ENCODE assay signal across 7 cellular contexts in genomic region chr1:156444407-156445001, GRCh38. TPM values are rescaled to one million over a fixed set of nuclear protein-coding genes. Genes with fewer than 3 reads are reported as not detected.
DNase-seq lines count a peak whose midpoint lies in the region; ATAC-seq and FAIRE-seq lines count a peak whose summit lies in the region.

No MANE protein-coding gene starts in this region.

- no peak overlapping the region for H3K27ac ChIP-seq in neuronal stem cell (replicated peaks; ENCODE audit: low read length)

- no peak overlapping the region for H2BK12ac ChIP-seq in neuronal stem cell (ENCODE audit: low read length)

- no peak overlapping the region for H3K18ac ChIP-seq in neuronal stem cell (ENCODE audit: low read length)

- H3K27me3 ChIP-seq in neuronal stem cell (ENCODE audit: control insufficient read depth in 3 of 3, insufficient read depth in 3 of 3, low read depth in 1 of 3, low read length in 3 of 3), result peaks cover 7 to 74% (median 46%) of the 10 kb centered on the region in 3 experiments

- H2BK5ac ChIP-seq in neuronal stem cell (ENCODE audit: low read length), result no peak overlapping the region

- H3K79me1 ChIP-seq in neuronal stem cell (ENCODE audit: low read depth, low read length), result no peaks in the 10 kb centered on the region

- no peak overlapping the region for H3K23ac ChIP-seq in neuronal stem cell (ENCODE audit: low read depth, low read length, poor library complexity)

- no peak overlapping the region for H3K4me2 ChIP-seq in neuronal stem cell (ENCODE audit: insufficient read depth, low read length, poor library complexity, severe bottlenecking)

- H2BK15ac ChIP-seq in neuronal stem cell (ENCODE audit: low read length), result no peak overlapping the region

- H2AK5ac ChIP-seq in neuronal stem cell (ENCODE audit: low read depth, low read length), result no peak overlapping the region

- H3K4me1 ChIP-seq in neuronal stem cell (ENCODE audit: control insufficient read depth in 2 of 2, insufficient read depth in 1 of 2, low read depth in 1 of 2, low read length in 2 of 2), result peaks cover 0 to 8% of the 10 kb centered on the region in 2 donors

- H3K14ac ChIP-seq in neuronal stem cell (ENCODE audit: low read length), result no peak overlapping the region

- H3K9ac ChIP-seq in neuronal stem cell (ENCODE audit: low read depth, low read length, poor library complexity), result no peak overlapping the region

- no peak overlapping the region for H3K4me3 ChIP-seq in neuronal stem cell (ENCODE audit: low read length in 2 of 2)

- H3K9me3 ChIP-seq in neuronal stem cell (replicated peaks in 1 of 2; ENCODE audit: control insufficient read depth in 2 of 2, insufficient read depth in 1 of 2, low read depth in 1 of 2, low read length in 2 of 2), result no peaks in the 10 kb centered on the region

- WGBS in neuronal stem cell (ENCODE audit: extremely low coverage in 2 of 2, insufficient read length in 2 of 2, insufficient replicate concordance in 1 of 2), 2 donors, result no CpG with 5 or more reads among the region's 1 CpG

- DNase-seq in Daoy (ENCODE audit: low read depth), result peak; percentile 62
- DNase-seq in HT1080 (ENCODE audit: low read depth), result peak; percentile 28
- DNase-seq in globus pallidus (ENCODE audit: low spot score), result peak; percentile 57
- no peak for DNase-seq in neuronal stem cell (ENCODE audit: low spot score)

- no peak overlapping the region for H2AFZ ChIP-seq in neuronal stem cell (ENCODE audit: low read length)

- no peak overlapping the region for H3K4ac ChIP-seq in neuronal stem cell (ENCODE audit: low read length)

- no peak overlapping the region for H2BK120ac ChIP-seq in neuronal stem cell (ENCODE audit: low read depth, low read length)

- ATAC-seq in GM18517 (IDR thresholded peaks at IDR 0.05; ENCODE audit: unreplicated experiment) (no peak), GM19395 (IDR thresholded peaks at IDR 0.05; ENCODE audit: unreplicated experiment) (no peak)

- no peaks in the 10 kb centered on the region for H3K36me3 ChIP-seq in neuronal stem cell (replicated peaks in 1 of 2; ENCODE audit: control insufficient read depth in 2 of 2, insufficient read depth in 2 of 2, low read length in 2 of 2)

- no peak overlapping the region for H4K91ac ChIP-seq in neuronal stem cell (ENCODE audit: low read depth, low read length, poor library complexity)

- FAIRE-seq in TTC549 (lab: Jason Lieb, UNC), result peak; percentile 92

- no peak overlapping the region for H4K8ac ChIP-seq in neuronal stem cell (ENCODE audit: low read depth, low read length)

RNA-seq across cellular contexts. Expression of gene MEF2D, which starts 56.1 kb away (rescaled TPM):
- total RNA-seq in Daoy (2014; rRNA removed; shearing (Covaris generic)), result 2.5 and 6.1 TPM in 2 replicates
- 21.6 and 27.9 TPM in 2 replicates for total RNA-seq in HT1080 (2014; rRNA removed; shearing (Covaris generic))
- polyA plus RNA-seq in HT1080 (2015; cell fraction: cytosol; rRNA removed), result 58.1 and 61.9 TPM in 2 replicates
- polyA plus RNA-seq in HT1080 (2015; cell fraction: nucleus; rRNA removed), result 72.6 and 75.6 TPM in 2 replicates
- polyA plus RNA-seq in neuronal stem cell (2013, experiment 1 of 2), result 8.4 TPM
- polyA plus RNA-seq in neuronal stem cell (2013, experiment 2 of 2), result 9.2 TPM
